ENCODE assay signal across 8 cellular contexts in the genomic region with DNA sequence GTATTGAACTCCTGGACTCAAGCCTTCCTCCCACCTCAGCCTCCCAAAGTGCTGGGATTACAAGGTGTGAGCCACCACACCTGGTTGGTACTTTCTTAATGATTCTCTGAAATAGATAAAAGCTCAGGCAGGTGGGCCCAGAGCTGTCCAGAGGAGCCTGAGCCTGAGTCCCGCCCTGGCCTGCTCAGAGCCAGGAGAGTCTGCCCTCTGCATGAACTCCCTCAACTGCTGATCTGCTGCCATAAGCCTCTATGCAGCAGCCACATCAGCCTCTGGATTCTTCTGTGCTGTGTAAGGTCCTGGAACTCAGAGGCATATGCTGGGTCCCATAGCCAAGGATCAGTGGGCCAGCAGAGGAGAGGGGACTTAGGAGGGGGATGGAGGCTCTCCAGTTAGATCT. TPM values are rescaled to one million over a fixed set of nuclear protein-coding genes. Genes with fewer than 3 reads are reported as not detected.
DNase-seq lines count a peak whose midpoint lies in the region; ATAC-seq lines count a peak whose summit lies in the region.

No MANE protein-coding gene starts in this region.

- peak overlapping the region; percentile 32 for H3K4me3 Mint-ChIP-seq in activated naive CD8-positive, alpha-beta T cell treated with anti-CD3 and anti-CD28 coated beads for 36 hours
- H3K4me3 Mint-ChIP-seq in stimulated activated effector memory CD8-positive, alpha-beta T cell treated with anti-CD3 and anti-CD28 coated beads, Interleukin-12 subunit alpha, Interleukin-12 subunit beta, amount 100 ng/mL, for 72 hours = peak overlapping the region; percentile 76

- H3K27ac Mint-ChIP-seq in activated naive CD8-positive, alpha-beta T cell treated with anti-CD3 and anti-CD28 coated beads for 36 hours = peak overlapping the region; percentile 82
- H3K27ac Mint-ChIP-seq in stimulated activated effector memory CD8-positive, alpha-beta T cell treated with anti-CD3 and anti-CD28 coated beads, Interleukin-12 subunit alpha, Interleukin-12 subunit beta, amount 100 ng/mL, for 72 hours = peak overlapping the region; percentile 34

- ATAC-seq in left cardiac atrium (peak in 1 of 2 donors; percentile 52), GM19467 (IDR thresholded peaks at IDR 0.05; ENCODE audit: unreplicated experiment) (no peak)
- ATAC-seq in stimulated activated effector memory CD8-positive, alpha-beta T cell treated with anti-CD3 and anti-CD28 coated beads, Interleukin-12 subunit alpha, Interleukin-12 subunit beta, amount 100 ng/mL, for 72 hours = no peak

- no peaks in the 10 kb centered on the region for H3K9me3 Mint-ChIP-seq in activated naive CD8-positive, alpha-beta T cell treated with anti-CD3 and anti-CD28 coated beads for 36 hours
- no peaks in the 10 kb centered on the region for H3K9me3 Mint-ChIP-seq in stimulated activated effector memory CD8-positive, alpha-beta T cell treated with anti-CD3 and anti-CD28 coated beads, Interleukin-12 subunit alpha, Interleukin-12 subunit beta, amount 100 ng/mL, for 72 hours

- H3K27me3 Mint-ChIP-seq in activated naive CD8-positive, alpha-beta T cell treated with anti-CD3 and anti-CD28 coated beads for 36 hours = no peaks in the 10 kb centered on the region

- H3K36me3 Mint-ChIP-seq in activated naive CD8-positive, alpha-beta T cell treated with anti-CD3 and anti-CD28 coated beads for 36 hours = peaks cover 3% of the 10 kb centered on the region
- peaks cover 13% of the 10 kb centered on the region for H3K36me3 Mint-ChIP-seq in stimulated activated effector memory CD8-positive, alpha-beta T cell treated with anti-CD3 and anti-CD28 coated beads, Interleukin-12 subunit alpha, Interleukin-12 subunit beta, amount 100 ng/mL, for 72 hours

- intact Hi-C loops in left cardiac atrium (cut with DNase I) = no loop called here

- H3K4me1 Mint-ChIP-seq in activated naive CD8-positive, alpha-beta T cell treated with anti-CD3 and anti-CD28 coated beads for 36 hours = peaks cover 77% of the 10 kb centered on the region
- peaks cover 71% of the 10 kb centered on the region for H3K4me1 Mint-ChIP-seq in stimulated activated effector memory CD8-positive, alpha-beta T cell treated with anti-CD3 and anti-CD28 coated beads, Interleukin-12 subunit alpha, Interleukin-12 subunit beta, amount 100 ng/mL, for 72 hours

- DNase-seq in HCEC 1CT (peak; percentile 58), left cardiac atrium (peak; percentile 64), mesenteric fat pad (ENCODE audit: low spot score) (no peak), NCI-H2107 treated with DMSO at 0.1 percent for 48 hours (lab: John Stamatoyannopoulos, UW; ENCODE audit: unreplicated experiment) (no peak), NCI-H2081 treated with DMSO at 0.1 percent for 48 hours (lab: John Stamatoyannopoulos, UW) (no peak)
- DNase-seq in activated naive CD8-positive, alpha-beta T cell treated with anti-CD3 and anti-CD28 coated beads for 36 hours = no peak
- no peak for DNase-seq in stimulated activated effector memory CD8-positive, alpha-beta T cell treated with anti-CD3 and anti-CD28 coated beads, Interleukin-12 subunit alpha, Interleukin-12 subunit beta, amount 100 ng/mL, for 72 hours (ENCODE audit: low spot score in 2 of 2)

RNA-seq across cellular contexts. Expression of a gene that starts 23.1 kb away (rescaled TPM):
- total RNA-seq in activated naive CD8-positive, alpha-beta T cell treated with anti-CD3 and anti-CD28 coated beads for 36 hours = 100 to 1,000 TPM; 422 to 424 TPM
- 100 to 1,000 TPM in 1 of 2 donors, 10 to 100 TPM in 1; 88.8 to 112 TPM for total RNA-seq in left cardiac atrium
- 236 TPM for total RNA-seq in mesenteric fat pad

RNA-seq across cellular contexts. Expression of a gene that starts 34.6 kb away (rescaled TPM):
- 10 to 100 TPM; 57.3 to 57.7 TPM for total RNA-seq in activated naive CD8-positive, alpha-beta T cell treated with anti-CD3 and anti-CD28 coated beads for 36 hours
- total RNA-seq in left cardiac atrium (10 to 100 TPM; 25.2 to 28.1 TPM), mesenteric fat pad (29.2 TPM)

RNA-seq across cellular contexts. Expression of a gene that starts 34.9 kb away (rescaled TPM):
- total RNA-seq in activated naive CD8-positive, alpha-beta T cell treated with anti-CD3 and anti-CD28 coated beads for 36 hours = 10 to 100 TPM; 71.0 to 81.8 TPM
- total RNA-seq in left cardiac atrium (100 to 1,000 TPM; 155 to 168 TPM), mesenteric fat pad (80.9 TPM)

Comparison
In these comparisons a context has a peak if more than half of its experiments do, and no peak if none do; other contexts are left out.
1. DNase-seq: peak in HCEC 1CT (single experiment) and left cardiac atrium (single experiment); none in activated naive CD8-positive, alpha-beta T cell treated with anti-CD3 and anti-CD28 coated beads for 36 hours (single experiment), stimulated activated effector memory CD8-positive, alpha-beta T cell treated with anti-CD3 and anti-CD28 coated beads, Interleukin-12 subunit alpha, Interleukin-12 subunit beta, amount 100 ng/mL, for 72 hours (0 of 2), mesenteric fat pad (single experiment), NCI-H2107 treated with DMSO at 0.1 percent for 48 hours (single experiment) and NCI-H2081 treated with DMSO at 0.1 percent for 48 hours (single experiment).